ENCODE assay signal across 25 cellular contexts in the genomic region with DNA sequence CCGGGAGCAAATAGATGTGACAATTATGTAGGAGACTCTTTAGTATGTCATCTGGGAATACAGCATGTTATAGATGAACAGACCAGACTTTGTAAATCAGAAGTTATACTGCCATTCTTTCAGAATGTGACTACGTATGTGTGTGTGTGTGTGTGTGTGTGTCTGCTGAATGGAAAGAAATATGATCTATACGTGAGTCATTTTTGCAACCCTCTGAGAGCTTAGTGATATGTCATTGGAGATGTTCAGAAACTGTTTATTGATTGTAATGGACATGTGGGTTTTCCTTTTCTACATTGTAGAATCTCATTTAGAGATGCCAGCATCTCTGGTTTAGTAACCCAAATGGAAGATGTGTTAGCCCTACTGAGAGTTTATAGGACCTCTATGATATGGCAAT.
A peak's percentile ranks its signal among the peaks of the same experiment; 100 is the strongest.
DNase-seq lines count a peak whose midpoint lies in the region; ATAC-seq and TF ChIP-seq lines count a peak whose summit lies in the region.
"Had no signal": no experiment of that assay in that cellular context is flagged by ENCODE, and none has a peak within 500 bp of the region (broad histone marks: within the 10 kb centered on the region; RNA-seq: fewer than 3 reads in every experiment).

No MANE protein-coding gene starts in this region.

- H3K27ac ChIP-seq in brain microvascular endothelial cell, result no peak overlapping the region
- H3K27ac ChIP-seq: KMS-11 had no signal

- H3K36me3 ChIP-seq in brain microvascular endothelial cell (replicated peaks), result no peaks in the 10 kb centered on the region
- H3K36me3 ChIP-seq: MG63 had no signal

- peak; percentile 28 for DNase-seq in HT1080 (ENCODE audit: low read depth)
- peak; percentile 28 for DNase-seq in brain microvascular endothelial cell
- DNase-seq in fibroblast of mammary gland (ENCODE audit: low read depth), result peak; percentile 25
- peak; percentile 36 for DNase-seq in skeletal muscle cell (ENCODE audit: low read depth)
- DNase-seq in kidney tubule cell (ENCODE audit: low spot score), result no peak
- DNase-seq in NAMALWA (ENCODE audit: low spot score), result no peak
- DNase-seq: CD4-positive, alpha-beta T cell; COR-L47; DMS79; H7; HFFc6; MG63; NCI-H1092; NCI-H1436 treated with DMSO at 0.1 percent for 48 hours; NCI-H1930; NCI-H226; NCI-H510A treated with DMSO at 0.1 percent for 48 hours; NCI-H774; NK-92 treated with Interleukin-12 subunit alpha and Interleukin-12 subunit beta, amount 100 ng/mL, for 24 hours; SIG-M5; SK-N-SH had no signal

- H3K4me3 ChIP-seq in brain microvascular endothelial cell (ENCODE audit: low read depth, low read length) (no peak overlapping the region), fibroblast of mammary gland (ENCODE audit: control insufficient read depth, low read depth, low read length) (no peak overlapping the region), skeletal muscle cell (ENCODE audit: low read depth, low read length) (no peak overlapping the region)
- H3K4me3 ChIP-seq: MG63 had no signal

- in situ Hi-C loops in brain microvascular endothelial cell (cut with HindIII; ENCODE audit: low pct_ligation_motif_present, low sequenced_read_pairs), result no loop called here

- ATAC-seq in GM21576 (IDR thresholded peaks at IDR 0.05; ENCODE audit: unreplicated experiment), result no peak
- ATAC-seq in HG03457 (IDR thresholded peaks at IDR 0.05; ENCODE audit: unreplicated experiment), result no peak
- ATAC-seq: Panc1 had no signal

- TF ChIP-seq CTCF in brain microvascular endothelial cell (IDR thresholded peaks at IDR 0.05; ENCODE audit: low read depth, low read length, missing control alignments) (no peak), fibroblast of mammary gland (conservative IDR thresholded peaks at IDR 0.05; ENCODE audit: control insufficient read depth, insufficient read depth, low read depth, low read length) (no peak)

- H3K27me3 ChIP-seq in brain microvascular endothelial cell (replicated peaks), result no peaks in the 10 kb centered on the region
- H3K27me3 ChIP-seq: MG63 had no signal

Comparison
In these comparisons a context has a peak if more than half of its experiments do, and no peak if none do; other contexts are left out.
1. DNase-seq: peak in HT1080 (single experiment), brain microvascular endothelial cell (single experiment), fibroblast of mammary gland (single experiment) and skeletal muscle cell (single experiment); none in kidney tubule cell (single experiment) and NAMALWA (single experiment).